ENCODE assay signal across 7 cellular contexts in genomic region chr3:66499881-66500574, GRCh38.
DNase-seq lines count a peak whose midpoint lies in the region; ATAC-seq and TF ChIP-seq lines count a peak whose summit lies in the region.

No MANE protein-coding gene starts in this region.

- CTCF ChIA-PET in RWPE1 (lab: Yijun Ruan, JAX): interaction anchor here (0.6 kb wide), 1 partner anchor 12 kb away, joined by 3 read pairs; no protein-coding TSS in a partner anchor

- DNase-seq in RWPE1 (ENCODE audit: low spot score) (no peak), astrocyte of the hippocampus (ENCODE audit: low read depth, low spot score) (peak; percentile 71), iPS-NIHi7 (ENCODE audit: extremely low spot score) (peak; percentile 35), NCI-H1436 (lab: John Stamatoyannopoulos, UW) (no peak)
- peak; percentile 40 for DNase-seq in stimulated activated CD4-positive, alpha-beta T cell treated with anti-CD3 and anti-CD28 coated beads, Interleukin-12 subunit alpha, Interleukin-12 subunit beta, amount 100 ng/mL, for 4 hours

- POLR2A ChIA-PET in RWPE1 (lab: Yijun Ruan, JAX; ENCODE audit: low non-redundant PET): no interaction called here

- ATAC-seq in GM18511 (IDR thresholded peaks at IDR 0.05; ENCODE audit: unreplicated experiment) (peak; percentile 28), HG02588 (IDR thresholded peaks at IDR 0.05; ENCODE audit: unreplicated experiment) (peak; percentile 9)

- TF ChIP-seq CTCF in RWPE1 (conservative IDR thresholded peaks at IDR 0.05; ENCODE audit: low read depth): no peak

- H3K27ac ChIP-seq in RWPE1: peak overlapping the region; percentile 80

Comparison
In these comparisons a context has a peak if more than half of its experiments do, and no peak if none do; other contexts are left out.
1. DNase-seq: peak in astrocyte of the hippocampus (single experiment), iPS-NIHi7 (single experiment) and stimulated activated CD4-positive, alpha-beta T cell treated with anti-CD3 and anti-CD28 coated beads, Interleukin-12 subunit alpha, Interleukin-12 subunit beta, amount 100 ng/mL, for 4 hours (single experiment); none in RWPE1 (single experiment) and NCI-H1436 (single experiment).